Comparison of ENCODE assay signal across 10 cellular contexts in genomic region chr12:123064885-123065619, GRCh38.
DNase-seq lines count a peak whose midpoint lies in the region; ATAC-seq and TF ChIP-seq lines count a peak whose summit lies in the region.
"Had no signal": no experiment of that assay in that cellular context is flagged by ENCODE, and none has a peak within 500 bp of the region (broad histone marks: within the 10 kb centered on the region; RNA-seq: fewer than 3 reads in every experiment).

No MANE protein-coding gene starts in this region.

- H3K27ac ChIP-seq in Peyer's patch = peak overlapping the region in 3 of 4 donors; percentile 38 to 88 (median 83)
- H3K27ac ChIP-seq in heart left ventricle = peak overlapping the region; percentile 81 to 98 (median 90)
- peak overlapping the region; percentile 64 for H3K27ac ChIP-seq in stomach smooth muscle (ENCODE audit: low read length)

- H3K27me3 ChIP-seq in Peyer's patch (no peaks in the 10 kb centered on the region), heart left ventricle (no peaks in the 10 kb centered on the region), stomach smooth muscle (ENCODE audit: control insufficient read depth in 1 of 2, insufficient read depth in 2 of 2, low read length in 2 of 2) (no peaks in the 10 kb centered on the region)

- H3K9me3 ChIP-seq in Peyer's patch (no peaks in the 10 kb centered on the region), heart left ventricle (no peaks in the 10 kb centered on the region), stomach smooth muscle (ENCODE audit: control insufficient read depth in 2 of 2, low read length in 2 of 2) (no peaks in the 10 kb centered on the region)
- H3K9me3 ChIP-seq: A549 had no signal

- peaks cover 5 to 62% (median 14%) of the 10 kb centered on the region in 4 donors for H3K4me1 ChIP-seq in Peyer's patch
- peaks cover 31 to 92% (median 80%) of the 10 kb centered on the region in 12 donors for H3K4me1 ChIP-seq in heart left ventricle
- peaks cover 69% of the 10 kb centered on the region for H3K4me1 ChIP-seq in stomach smooth muscle (ENCODE audit: control insufficient read depth, insufficient read depth, low read length)

- WGBS in heart left ventricle, 4 donors = 48 to 55% (median 53%) methylated on average over 6 to 8 of the region's 8 CpGs

- TF ChIP-seq CTCF in Peyer's patch (IDR thresholded peaks at IDR 0.05) (peak in 1 of 6 experiments; percentile 18), heart left ventricle (IDR thresholded peaks at IDR 0.05) (peak in 2 of 12 donors; percentile 12 to 23)

- peak in 3 of 4 donors; percentile 1 to 19 (median 4) for ATAC-seq in heart left ventricle
- ATAC-seq in GM18867 (IDR thresholded peaks at IDR 0.05; ENCODE audit: unreplicated experiment) = no peak
- ATAC-seq in GM19463 (IDR thresholded peaks at IDR 0.05; ENCODE audit: unreplicated experiment) = no peak

- H3K9ac ChIP-seq in stomach smooth muscle (ENCODE audit: low read length in 2 of 2) = peak overlapping the region in 1 of 2 donors; percentile 13

- DNase-seq in NCI-H146 (lab: John Stamatoyannopoulos, UW) (peak; percentile 33), NCI-H146 treated with DMSO at 0.1 percent for 48 hours (lab: John Stamatoyannopoulos, UW; ENCODE audit: unreplicated experiment) (no peak), Peyer's patch (no peak), heart left ventricle (peak in 1 of 5 donors; percentile 58), COLO829 (ENCODE audit: low spot score) (no peak)
- DNase-seq: activated CD4-positive, alpha-beta T cell treated with anti-CD3 and anti-CD28 coated beads, Interleukin-2, amount 50 U/mL, for 48 hours had no signal

- TF ChIP-seq POLR2A in Peyer's patch (IDR thresholded peaks at IDR 0.05) = no peak
- no peak for TF ChIP-seq POLR2A in heart left ventricle (IDR thresholded peaks at IDR 0.05)

- H3K4me3 ChIP-seq in Peyer's patch (no peak overlapping the region), heart left ventricle (no peak overlapping the region), stomach smooth muscle (ENCODE audit: low read length in 2 of 2) (peak overlapping the region; percentile 49 to 51)
- H3K4me3 ChIP-seq: A549 had no signal

- H3K36me3 ChIP-seq in Peyer's patch (no peaks in the 10 kb centered on the region), heart left ventricle (no peaks in the 10 kb centered on the region), stomach smooth muscle (ENCODE audit: control insufficient read depth in 2 of 2, insufficient read depth in 2 of 2, low read length in 2 of 2) (no peaks in the 10 kb centered on the region)

- intact Hi-C loops in heart left ventricle (cut with DNase I) = loop anchor here in 2 of 10 donors (5.0 kb wide), 1 partner anchor 32 kb away; no protein-coding TSS in a partner anchor

Comparison
In these comparisons a context has a peak if more than half of its experiments do, and no peak if none do; other contexts are left out.
1. H3K4me3 ChIP-seq: peak in stomach smooth muscle (2 of 2); none in Peyer's patch (0 of 4) and heart left ventricle (0 of 12).
2. ATAC-seq: peak in heart left ventricle (3 of 4); none in GM18867 (single experiment) and GM19463 (single experiment).
3. Peak in every context shown above with its lines, with median percentiles within 50 percentile points of each other: H3K27ac ChIP-seq.